ENCODE assay signal across 8 cellular contexts in the genomic region with DNA sequence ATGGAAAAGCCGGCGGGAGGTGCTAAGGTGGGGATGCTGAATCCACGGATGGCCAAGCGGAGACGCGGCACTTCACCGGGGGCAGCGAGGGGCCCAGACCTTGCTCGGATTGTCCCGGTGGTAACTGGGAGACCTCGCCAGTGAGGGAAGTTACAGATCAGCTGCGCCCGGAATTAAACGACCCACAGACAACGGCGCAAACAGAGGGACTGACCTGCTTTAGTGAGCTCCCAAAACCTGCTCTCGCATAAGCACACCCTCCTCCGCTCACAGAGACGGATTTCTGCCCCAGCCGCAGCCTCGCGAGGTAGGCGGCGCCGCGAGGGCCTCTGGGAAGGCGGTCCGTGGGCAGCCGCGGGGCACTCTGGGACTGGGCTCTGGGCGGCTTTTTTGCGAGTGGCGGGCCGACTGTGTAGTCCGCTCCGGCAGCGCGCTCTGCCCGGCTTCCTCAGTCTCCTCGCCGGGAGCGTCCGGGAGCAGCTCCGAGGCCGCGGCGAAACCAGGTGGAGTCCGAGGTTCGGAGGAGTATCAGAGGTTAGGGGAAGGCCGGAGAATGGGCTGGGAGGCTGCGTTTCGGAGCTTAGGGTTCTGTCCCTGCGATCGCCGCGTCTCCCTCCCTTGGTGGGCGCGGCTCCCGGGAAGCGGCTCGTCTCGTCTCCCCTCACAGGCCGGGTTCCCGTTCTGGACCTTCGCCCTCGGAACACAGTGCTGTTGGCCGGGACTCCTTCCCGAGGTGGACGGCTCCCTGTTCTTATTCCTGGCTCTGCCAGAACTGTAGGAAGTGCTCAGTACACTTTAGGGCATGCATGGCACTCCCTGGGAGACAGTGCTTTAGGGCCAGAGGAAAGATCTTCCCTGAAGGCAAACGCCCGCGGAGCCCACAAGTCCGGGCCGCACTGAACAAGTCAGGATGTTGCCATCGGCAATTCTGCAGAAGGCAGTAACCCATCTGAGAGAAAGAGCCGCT.
A peak's percentile ranks its signal among the peaks of the same experiment; 100 is the strongest.
DNase-seq lines count a peak whose midpoint lies in the region; ATAC-seq lines count a peak whose summit lies in the region.

A gene with protein sequence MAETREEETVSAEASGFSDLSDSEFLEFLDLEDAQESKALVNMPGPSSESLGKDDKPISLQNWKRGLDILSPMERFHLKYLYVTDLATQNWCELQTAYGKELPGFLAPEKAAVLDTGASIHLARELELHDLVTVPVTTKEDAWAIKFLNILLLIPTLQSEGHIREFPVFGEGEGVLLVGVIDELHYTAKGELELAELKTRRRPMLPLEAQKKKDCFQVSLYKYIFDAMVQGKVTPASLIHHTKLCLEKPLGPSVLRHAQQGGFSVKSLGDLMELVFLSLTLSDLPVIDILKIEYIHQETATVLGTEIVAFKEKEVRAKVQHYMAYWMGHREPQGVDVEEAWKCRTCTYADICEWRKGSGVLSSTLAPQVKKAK (plus strand): TSS at position 393 of the 967 bp plus-strand sequence. CDS start 5,778 bp downstream, outside the sequence.

- DNase-seq in NCI-H2196 (lab: John Stamatoyannopoulos, UW; ENCODE audit: unreplicated experiment) (peak; percentile 79), iris pigment epithelial cell (ENCODE audit: low read depth) (peak; percentile 87)
- peak; percentile 71 for DNase-seq in activated CD4-positive, CD25-positive, alpha-beta regulatory T cell treated with anti-CD3 and anti-CD28 coated beads, Interleukin-2, amount 50 U/mL, for 16 hours (ENCODE audit: low read depth, low spot score)
- peak; percentile 69 for DNase-seq in central memory CD4-positive, alpha-beta T cell
- peak; percentile 79 to 80 for DNase-seq in stimulated activated CD4-positive, alpha-beta T cell treated with anti-CD3 and anti-CD28 coated beads, Interleukin-12 subunit alpha, Interleukin-12 subunit beta, amount 100 ng/mL, for 24 hours (ENCODE audit: low read depth in 2 of 2)

- ATAC-seq in GM18498 (IDR thresholded peaks at IDR 0.05; ENCODE audit: unreplicated experiment) = peak; percentile 88
- peak; percentile 82 for ATAC-seq in HG02973 (IDR thresholded peaks at IDR 0.05; ENCODE audit: unreplicated experiment)
- ATAC-seq in HG03378 (IDR thresholded peaks at IDR 0.05; ENCODE audit: unreplicated experiment) = no peak
